ENCODE assay signal across 22 cellular contexts in the genomic region with DNA sequence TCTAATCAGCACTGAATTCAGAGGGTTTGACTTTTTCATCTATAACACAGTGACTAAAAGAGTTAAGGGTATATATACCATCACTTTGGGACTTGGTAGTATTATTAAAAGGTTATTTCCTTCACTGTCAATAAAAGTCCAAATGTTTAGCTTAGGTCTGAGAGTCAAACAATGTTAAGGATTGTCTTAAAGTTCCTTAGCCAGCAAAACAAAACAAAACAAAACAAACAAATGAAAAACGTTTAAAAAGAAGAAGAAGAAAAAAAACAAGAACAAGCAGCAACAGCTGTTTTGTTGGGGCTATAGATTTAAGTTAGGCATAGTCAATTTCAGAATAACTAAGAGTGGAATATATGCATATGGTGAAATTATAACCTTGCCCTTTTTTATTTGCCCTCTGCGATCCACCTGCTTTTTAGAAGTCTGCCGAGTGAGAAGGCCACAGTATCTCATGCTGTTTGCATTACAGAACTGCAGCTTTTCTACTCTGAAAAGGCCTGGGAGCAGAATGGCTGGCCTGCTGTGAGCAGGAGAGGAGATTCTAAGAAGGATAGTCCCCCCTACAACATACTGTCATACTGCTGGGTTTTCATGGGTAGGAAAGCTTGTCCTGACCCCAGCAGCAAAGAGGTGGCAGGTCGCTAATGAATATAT.
A peak's percentile ranks its signal among the peaks of the same experiment; 100 is the strongest.
DNase-seq lines count a peak whose midpoint lies in the region; ATAC-seq and TF ChIP-seq lines count a peak whose summit lies in the region.
"Had no signal": no experiment of that assay in that cellular context is flagged by ENCODE, and none has a peak within 500 bp of the region (broad histone marks: within the 10 kb centered on the region; RNA-seq: fewer than 3 reads in every experiment).

No MANE protein-coding gene starts in this region.

- no peaks in the 10 kb centered on the region for H3K36me3 Mint-ChIP-seq in GM23338 (ENCODE audit: low read depth)
- H3K36me3 Mint-ChIP-seq: CD4-positive, alpha-beta memory T cell had no signal

- H3K9me3 Mint-ChIP-seq in GM23338 = no peaks in the 10 kb centered on the region
- H3K9me3 Mint-ChIP-seq: CD4-positive, alpha-beta memory T cell had no signal

- H3K4me3 ChIP-seq in GM23338 = no peak overlapping the region
- H3K4me3 ChIP-seq in HUES48 (ENCODE audit: low read depth, low read length) = no peak overlapping the region
- H3K4me3 ChIP-seq in ectodermal cell (ENCODE audit: insufficient read depth, low read depth, low read length) = no peak overlapping the region
- H3K4me3 ChIP-seq: BLaER1 treated with 17β-estradiol and CSF1 and Interleukin-3, amounts not matched to agents 10 nM and 100 nM had no signal

- TF ChIP-seq CTCF in GM23338 (conservative IDR thresholded peaks at IDR 0.05; ENCODE audit: low read depth in 2 of 2) = no peak

- peaks cover under 1% of the 10 kb centered on the region for H3K27me3 Mint-ChIP-seq in GM23338 (ENCODE audit: insufficient read depth, low read depth, poor library complexity)

- H3K9ac ChIP-seq in HUES48 (ENCODE audit: low read depth, low read length) = no peak overlapping the region
- H3K9ac ChIP-seq: BLaER1 treated with 17β-estradiol and CSF1 and Interleukin-3, amounts not matched to agents 10 nM and 100 nM had no signal

- H3K79me2 ChIP-seq in GM23338 (replicated peaks; ENCODE audit: insufficient read depth) = no peaks in the 10 kb centered on the region

- ATAC-seq in GM23338 = peak; percentile 97
- ATAC-seq in left colon = peak; percentile 33
- no peak for ATAC-seq in GM18867 (IDR thresholded peaks at IDR 0.05; ENCODE audit: unreplicated experiment)
- no peak for ATAC-seq in HG03378 (IDR thresholded peaks at IDR 0.05; ENCODE audit: unreplicated experiment)
- ATAC-seq: Panc1, SK-N-SH treated with all-trans-retinoic acid at 6 μM for 48 hours had no signal

- no peak overlapping the region for H3K27ac ChIP-seq in GM23338 (ENCODE audit: low read depth)
- H3K27ac ChIP-seq in HUES48 (ENCODE audit: low read depth, low read length) = peak overlapping the region; percentile 22
- H3K27ac ChIP-seq in ectodermal cell (ENCODE audit: insufficient read depth, low read depth, low read length, poor library complexity, severe bottlenecking) = peak overlapping the region; percentile 6
- H3K27ac ChIP-seq: BLaER1 treated with 17β-estradiol and CSF1 and Interleukin-3, amounts not matched to agents 10 nM and 100 nM had no signal

- H2AFZ ChIP-seq in GM23338 = no peak overlapping the region

- H3K4me2 ChIP-seq in GM23338 = 0 out of 2 replicates have a peak overlapping the region, but pooled peaks have one; percentile 14
- H3K4me2 ChIP-seq: BLaER1 treated with 17β-estradiol and CSF1 and Interleukin-3, amounts not matched to agents 10 nM and 100 nM had no signal

- no peaks in the 10 kb centered on the region for H3K27me3 ChIP-seq in GM23338 (ENCODE audit: insufficient read depth)
- no peaks in the 10 kb centered on the region for H3K27me3 ChIP-seq in HUES48 (ENCODE audit: control insufficient read depth, insufficient read depth, low read length)
- H3K27me3 ChIP-seq in ectodermal cell (ENCODE audit: control insufficient read depth, insufficient read depth, low read length, poor library complexity, severe bottlenecking) = no peaks in the 10 kb centered on the region
- H3K27me3 ChIP-seq: BLaER1 treated with 17β-estradiol and CSF1 and Interleukin-3, amounts not matched to agents 10 nM and 100 nM had no signal

- H3K36me3 ChIP-seq in GM23338 (ENCODE audit: insufficient read depth) (no peaks in the 10 kb centered on the region), HUES48 (ENCODE audit: control insufficient read depth, insufficient read depth, low read length) (no peaks in the 10 kb centered on the region), ectodermal cell (ENCODE audit: control insufficient read depth, insufficient read depth, low read length) (no peaks in the 10 kb centered on the region)
- H3K36me3 ChIP-seq: BLaER1 treated with 17β-estradiol and CSF1 and Interleukin-3, amounts not matched to agents 10 nM and 100 nM had no signal

- DNase-seq in GM23338 (ENCODE audit: low spot score) (peak; percentile 38), left colon (no peak), NK-92 (lab: John Stamatoyannopoulos, UW; ENCODE audit: unreplicated experiment) (no peak)
- DNase-seq: CD4-positive, alpha-beta memory T cell; DND-41; GOT3; KBM-7; MM.1S; NCI-H1048; NCI-H1436 treated with DMSO at 0.1 percent for 48 hours; NCI-H2029 treated with DMSO at 0.1 percent for 48 hours; NCI-H2171; NCI-H345; NCI-H524; NK-92 treated with Interleukin-12 subunit alpha and Interleukin-12 subunit beta, amount 100 ng/mL, for 24 hours had no signal

- no peak overlapping the region for H3K4me3 Mint-ChIP-seq in GM23338
- H3K4me3 Mint-ChIP-seq: CD4-positive, alpha-beta memory T cell had no signal

- intact Hi-C loops in left colon (cut with DNase I, micrococcal nuclease) = no loop called here

- no peaks in the 10 kb centered on the region for H3F3A ChIP-seq in GM23338 (replicated peaks; ENCODE audit: low read depth)

- H3K27ac Mint-ChIP-seq in GM23338 = 0 out of 2 replicates have a peak overlapping the region, but pooled peaks have one; percentile 0
- H3K27ac Mint-ChIP-seq: CD4-positive, alpha-beta memory T cell had no signal

- H3K4me1 ChIP-seq in GM23338 (ENCODE audit: insufficient read depth) = peaks cover 10% of the 10 kb centered on the region
- H3K4me1 ChIP-seq in HUES48 (ENCODE audit: control insufficient read depth, insufficient read depth, low read length) = peaks cover 28% of the 10 kb centered on the region
- H3K4me1 ChIP-seq in ectodermal cell (ENCODE audit: control insufficient read depth, insufficient read depth, low read length) = peaks cover 39% of the 10 kb centered on the region

- H3K9me2 ChIP-seq in GM23338 (ENCODE audit: insufficient read depth) = peaks cover 6% of the 10 kb centered on the region

- H3K4me1 Mint-ChIP-seq in GM23338 = peaks cover 37% of the 10 kb centered on the region
- H3K4me1 Mint-ChIP-seq: CD4-positive, alpha-beta memory T cell had no signal

- whole genome bisulfite sequencing in ectodermal cell, 2 experiments = 9 to 12% methylated on average over 4 of the region's 4 CpGs

- no peaks in the 10 kb centered on the region for H3K9me3 ChIP-seq in HUES48 (ENCODE audit: control insufficient read depth, insufficient read depth, low read length)
- H3K9me3 ChIP-seq in ectodermal cell (ENCODE audit: control insufficient read depth, low read length) = no peaks in the 10 kb centered on the region
- H3K9me3 ChIP-seq: BLaER1 treated with 17β-estradiol and CSF1 and Interleukin-3, amounts not matched to agents 10 nM and 100 nM had no signal

- H4K20me1 ChIP-seq in GM23338 (replicated peaks; ENCODE audit: insufficient read depth) = no peaks in the 10 kb centered on the region
- H4K20me1 ChIP-seq: BLaER1 treated with 17β-estradiol and CSF1 and Interleukin-3, amounts not matched to agents 10 nM and 100 nM had no signal

Comparison
In these comparisons a context has a peak if more than half of its experiments do, and no peak if none do; other contexts are left out.
1. ATAC-seq: peak in GM23338 (single experiment) and left colon (single experiment); none in GM18867 (single experiment) and HG03378 (single experiment).